ENCODE assay signal across 8 cellular contexts in the genomic region with DNA sequence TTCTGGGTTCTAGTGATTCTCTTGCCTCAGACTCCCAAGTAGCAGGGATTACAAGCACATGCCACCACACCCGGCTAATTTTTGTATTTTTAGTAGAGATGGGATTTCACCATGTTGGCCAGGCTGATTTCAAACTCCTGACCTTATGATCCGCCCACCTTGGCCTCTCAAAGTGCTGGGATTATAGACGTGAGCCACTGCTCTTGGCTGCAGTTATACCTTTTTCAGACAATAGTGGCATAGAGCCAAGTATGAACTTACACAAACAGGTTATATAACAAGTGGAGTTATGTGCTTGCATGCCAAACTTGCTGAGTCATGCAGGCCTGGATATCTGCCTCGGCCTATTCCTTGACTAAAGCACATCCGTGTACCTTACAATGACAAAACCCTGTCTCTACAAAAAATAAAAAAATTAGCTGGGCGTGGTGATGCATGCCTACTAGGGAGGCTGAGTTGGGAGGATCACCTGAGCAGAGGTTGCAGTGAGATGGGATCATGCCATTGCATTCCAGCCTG. TPM values are rescaled to one million over a fixed set of nuclear protein-coding genes. Genes with fewer than 3 reads are reported as not detected.
A peak's percentile ranks its signal among the peaks of the same experiment; 100 is the strongest.
DNase-seq lines count a peak whose midpoint lies in the region; ATAC-seq, FAIRE-seq and TF ChIP-seq lines count a peak whose summit lies in the region.
"Not testable (repeated sequence)": the region's sequence is repeated elsewhere in the genome, so short reads cannot be mapped to it uniquely, and the experiment has no call there.

No MANE protein-coding gene starts in this region.

- not testable (repeated sequence) for H3K27me3 ChIP-seq in adipocyte (replicated peaks; ENCODE audit: control insufficient read depth, insufficient read depth, low read length); esophagus (ENCODE audit: control insufficient read depth in 1 of 2, insufficient read depth in 2 of 2, low read length in 2 of 2); keratinocyte (ENCODE audit: control insufficient read depth, extremely low read depth, insufficient read depth, low read length); pancreas; transverse colon

- TF ChIP-seq POLR2A in transverse colon (IDR thresholded peaks at IDR 0.05) = not testable (repeated sequence)

- H3K9me1 ChIP-seq in keratinocyte (ENCODE audit: control insufficient read depth, extremely low read depth, insufficient read depth, low read length) = not testable (repeated sequence)

- peak overlapping the region; percentile 5 for H3K4me2 ChIP-seq in keratinocyte (ENCODE audit: control insufficient read depth, extremely low read depth, insufficient read depth, low read depth, low read length)

- peak; percentile 92 to 96 (median 92) for ATAC-seq in pancreas

- TF ChIP-seq CTCF in keratinocyte (optimal IDR thresholded peaks at IDR 0.05 in 1 of 3, IDR thresholded peaks at IDR 0.05 in 1 of 3, conservative IDR thresholded peaks at IDR 0.05 in 1 of 3; ENCODE audit: extremely low read depth in 1 of 3, insufficient read depth in 2 of 3, low read length in 3 of 3); pancreas (IDR thresholded peaks at IDR 0.05); transverse colon (IDR thresholded peaks at IDR 0.05): not testable (repeated sequence)

- not testable (repeated sequence) for H3K79me2 ChIP-seq in keratinocyte (ENCODE audit: control insufficient read depth, insufficient read depth, low read length)

- H3K36me3 ChIP-seq in adipocyte (ENCODE audit: control insufficient read depth, insufficient read depth, low read length, severe bottlenecking) = peaks cover 15% of the 10 kb centered on the region
- H3K36me3 ChIP-seq in esophagus (ENCODE audit: control insufficient read depth in 2 of 2, insufficient read depth in 2 of 2, low read length in 1 of 2); keratinocyte (ENCODE audit: control insufficient read depth in 2 of 2, extremely low read depth in 1 of 2, insufficient read depth in 2 of 2, low read length in 2 of 2); pancreas; transverse colon: not testable (repeated sequence)

- TF ChIP-seq EP300 in transverse colon (IDR thresholded peaks at IDR 0.05; ENCODE audit: low read depth) = not testable (repeated sequence)

- peaks cover 32% of the 10 kb centered on the region for H3K4me1 ChIP-seq in adipocyte (ENCODE audit: control insufficient read depth, insufficient read depth, low read length)
- not testable (repeated sequence) for H3K4me1 ChIP-seq in esophagus (ENCODE audit: control insufficient read depth in 2 of 2, insufficient read depth in 2 of 2, low read length in 1 of 2); pancreas
- H3K4me1 ChIP-seq in keratinocyte (ENCODE audit: control insufficient read depth, extremely low read depth, insufficient read depth, low read length) = peaks cover 13% of the 10 kb centered on the region
- H3K4me1 ChIP-seq in transverse colon = peaks cover 8 to 14% (median 12%) of the 10 kb centered on the region in 4 donors

- H4K20me1 ChIP-seq in keratinocyte (ENCODE audit: control insufficient read depth, extremely low read depth, insufficient read depth, low read length) = not testable (repeated sequence)

- H3K27ac ChIP-seq in esophagus (ENCODE audit: low read depth in 2 of 2, low read length in 1 of 2) (peak overlapping the region; percentile 79 to 80), keratinocyte (ENCODE audit: control insufficient read depth, insufficient read depth, low read length) (peak overlapping the region; percentile 64), pancreas (peak overlapping the region; percentile 29 to 76 (median 52)), transverse colon (peak overlapping the region; percentile 60 to 82 (median 78))

- WGBS in esophagus, 2 donors = 11 to 16% methylated on average over 6 of the region's 6 CpGs
- WGBS in pancreas, 2 donors = 14 to 15% methylated on average over 6 of the region's 6 CpGs
- WGBS in transverse colon (ENCODE audit: low coverage in 1 of 2), 2 donors = 10 to 27% methylated on average over 4 to 6 of the region's 6 CpGs

- intact Hi-C loops in pancreas (cut with DNase I); transverse colon (cut with DNase I; ENCODE audit: low total_unique reads): not testable (repeated sequence)

- H2AFZ ChIP-seq in keratinocyte (ENCODE audit: control insufficient read depth, low read length) = peak overlapping the region; percentile 22

- H3K4me3 ChIP-seq in adipocyte (ENCODE audit: low read length); esophagus (ENCODE audit: low read depth in 1 of 2, low read length in 2 of 2); keratinocyte (ENCODE audit: control insufficient read depth in 2 of 3, extremely low read depth in 1 of 3, insufficient read depth in 2 of 3, low read depth in 1 of 3, low read length in 3 of 3); pancreas; transverse colon: not testable (repeated sequence)

- DNase-seq in DMS153 (lab: John Stamatoyannopoulos, UW) = peak; percentile 7
- peak; percentile 91 for DNase-seq in LHCN-M2 (ENCODE audit: low read depth)
- DNase-seq in OCI-M1 (lab: John Stamatoyannopoulos, UW) = peak; percentile 60
- peak; percentile 67 for DNase-seq in adipocyte (ENCODE audit: low read depth)
- peak; percentile 97 for DNase-seq in keratinocyte (ENCODE audit: low read depth, low spot score)
- peak in 5 of 6 donors; percentile 77 to 87 (median 85) for DNase-seq in pancreas
- peak; percentile 84 for DNase-seq in transverse colon

- not testable (repeated sequence) for H3K9ac ChIP-seq in adipocyte (ENCODE audit: low read length); keratinocyte (ENCODE audit: control insufficient read depth, extremely low read depth, insufficient read depth, low read length)

- in situ Hi-C loops in transverse colon (cut with MboI; ENCODE audit: low pct_ligation_motif_present in 1 of 4, low pct_unique_long_range_greater_than_20kb in 1 of 4, low sequenced_read_pairs in 3 of 4) = not testable (repeated sequence)

- H3K9me3 ChIP-seq in adipocyte (ENCODE audit: control insufficient read depth, low read length); esophagus (ENCODE audit: control insufficient read depth in 2 of 2, insufficient read depth in 1 of 2, low read depth in 1 of 2, low read length in 1 of 2); keratinocyte (ENCODE audit: control insufficient read depth, low read depth, low read length); pancreas; transverse colon: not testable (repeated sequence)

- peak; percentile 96 for FAIRE-seq in keratinocyte (lab: Jason Lieb, UNC)
- peak; percentile 95 for FAIRE-seq in pancreas (lab: Jason Lieb, UNC)

- dilution Hi-C loops in keratinocyte (cut with MboI; ENCODE audit: extremely low pct_ligation_motif_present, low sequenced_read_pairs) = not testable (repeated sequence)

RNA-seq across cellular contexts. Expression of a gene that starts 47.1 kb away (rescaled TPM):
- total RNA-seq in LHCN-M2 (2014; rRNA removed) = 17.1 and 19.1 TPM in 2 replicates
- polyA plus RNA-seq in LHCN-M2 (2012) = 21.0 TPM
- 10 to 100 TPM; 24.5 to 39.0 TPM for polyA plus RNA-seq in esophagus
- polyA plus RNA-seq in keratinocyte = 18.3 to 51.6 TPM (median 19.5 TPM) in 3 replicates
- 9.4 TPM for polyA plus RNA-seq in keratinocyte (2011; ENCODE audit: low read depth)
- polyA plus RNA-seq in keratinocyte (2011; cell fraction: cytosol; rRNA removed) = 20.7 and 27.6 TPM in 2 replicates
- 30.1 and 33.7 TPM in 2 replicates for polyA plus RNA-seq in keratinocyte (2011; cell fraction: nucleus; rRNA removed)
- 13.5 and 54.4 TPM in 2 replicates for polyA plus RNA-seq in keratinocyte (2012; ENCODE audit: low replicate concordance)
- polyA minus RNA-seq in keratinocyte = 10.9 to 42.9 TPM (median 12.5 TPM) in 3 replicates
- 35.3 TPM for polyA minus RNA-seq in keratinocyte (2011; cell fraction: cytosol; rRNA and poly(A)+ RNA removed)
- polyA minus RNA-seq in keratinocyte (2011; cell fraction: nucleus; rRNA and poly(A)+ RNA removed) = 10.7 and 11.8 TPM in 2 replicates
- total RNA-seq in pancreas = 10 to 100 TPM in 3 of 6 donors, 1 to 10 TPM in 3; 5.5 to 13.7 (median 10.0) TPM
- 10 to 100 TPM; 11.8 to 19.1 TPM for polyA plus RNA-seq in pancreas
- total RNA-seq in transverse colon = 10 to 100 TPM in 2 of 4 donors, 1 to 10 TPM in 2; 4.5 to 23.5 (median 13.4) TPM

RNA-seq across cellular contexts. Expression of a gene that starts 52.4 kb away (rescaled TPM):
- total RNA-seq in LHCN-M2 (2014; rRNA removed) (43.7 and 44.3 TPM in 2 replicates), pancreas (10 to 100 TPM in 1 of 6 donors, 1 to 10 TPM in 5; 5.9 to 11.0 (median 8.3) TPM), transverse colon (10 to 100 TPM; 26.2 to 33.9 (median 31.3) TPM)
- polyA plus RNA-seq in LHCN-M2 (2012) = 22.1 TPM
- polyA plus RNA-seq in esophagus (10 to 100 TPM; 10.1 to 19.1 TPM), keratinocyte (18.8 to 27.7 TPM (median 21.5 TPM) in 3 replicates), pancreas (10 to 100 TPM in 1 of 2 donors, 1 to 10 TPM in 1; 7.6 to 10.2 TPM)
- 7.0 TPM for polyA plus RNA-seq in keratinocyte (2011; ENCODE audit: low read depth)
- polyA plus RNA-seq in keratinocyte (2011; cell fraction: cytosol; rRNA removed) = 16.3 and 24.8 TPM in 2 replicates
- polyA plus RNA-seq in keratinocyte (2011; cell fraction: nucleus; rRNA removed) = 19.9 and 22.3 TPM in 2 replicates
- 6.8 and 23.1 TPM in 2 replicates for polyA plus RNA-seq in keratinocyte (2012; ENCODE audit: low replicate concordance)
- polyA minus RNA-seq in keratinocyte = 26.8 to 56.8 TPM (median 37.7 TPM) in 3 replicates
- polyA minus RNA-seq in keratinocyte (2011; cell fraction: cytosol; rRNA and poly(A)+ RNA removed) = 30.9 TPM
- 16.5 and 17.5 TPM in 2 replicates for polyA minus RNA-seq in keratinocyte (2011; cell fraction: nucleus; rRNA and poly(A)+ RNA removed)

RNA-seq across cellular contexts. Expression of a gene that starts 58.5 kb away (rescaled TPM):
- total RNA-seq in LHCN-M2 (2014; rRNA removed) = 0.71 and 1.3 TPM in 2 replicates
- polyA plus RNA-seq in LHCN-M2 (2012) = 1.9 TPM
- polyA plus RNA-seq in esophagus = 1 to 10 TPM; 4.2 to 6.6 TPM
- 2.6 to 5.4 TPM (median 5.2 TPM) in 3 replicates for polyA plus RNA-seq in keratinocyte
- 8.4 TPM for polyA plus RNA-seq in keratinocyte (2011; ENCODE audit: low read depth)
- polyA plus RNA-seq in keratinocyte (2011; cell fraction: cytosol; rRNA removed) = 1.9 and 2.5 TPM in 2 replicates
- polyA plus RNA-seq in keratinocyte (2011; cell fraction: nucleus; rRNA removed) = 15.3 and 17.6 TPM in 2 replicates
- 3.3 and 5.8 TPM in 2 replicates for polyA plus RNA-seq in keratinocyte (2012; ENCODE audit: low replicate concordance)
- 3.5 to 7.7 TPM (median 6.4 TPM) in 3 replicates for polyA minus RNA-seq in keratinocyte
- polyA minus RNA-seq in keratinocyte (2011; cell fraction: cytosol; rRNA and poly(A)+ RNA removed) = 1.9 TPM
- polyA minus RNA-seq in keratinocyte (2011; cell fraction: nucleus; rRNA and poly(A)+ RNA removed) = 9.8 and 11.0 TPM in 2 replicates
- 1 to 10 TPM in 4 of 6 donors, under 1 TPM in 2; 0.83 to 2.6 (median 1.5) TPM for total RNA-seq in pancreas
- polyA plus RNA-seq in pancreas = 1 to 10 TPM; 4.4 to 7.2 TPM
- 10 to 100 TPM in 1 of 4 donors, 1 to 10 TPM in 3; 2.4 to 13.5 (median 5.3) TPM for total RNA-seq in transverse colon

Comparison
In these comparisons a context has a peak if more than half of its experiments do, and no peak if none do; other contexts are left out.
1. DNase-seq: peak in every context shown above with its lines; median percentile 97 in keratinocyte; 91 in LHCN-M2; 85 in pancreas; 84 in transverse colon; 67 in adipocyte; 60 in OCI-M1; 7 in DMS153.